13 cellular contexts compared by ENCODE assay signal in genomic region chr3:27607370-27607769, GRCh38.
A peak's percentile ranks its signal among the peaks of the same experiment; 100 is the strongest.
DNase-seq lines count a peak whose midpoint lies in the region; ATAC-seq lines count a peak whose summit lies in the region.
"Had no signal": no experiment of that assay in that cellular context is flagged by ENCODE, and none has a peak within 500 bp of the region (broad histone marks: within the 10 kb centered on the region; RNA-seq: fewer than 3 reads in every experiment).

No MANE protein-coding gene starts in this region.

- H3K36me3 Mint-ChIP-seq in dendritic cell treated with granulocyte-macrophage colony-stimulating factor and Interleukin-4, amounts not matched to agents 40 ng/mL and 50 ng/mL, for 4 days (ENCODE audit: low read depth): no peaks in the 10 kb centered on the region

- no peaks in the 10 kb centered on the region for H3K9me3 Mint-ChIP-seq in dendritic cell treated with granulocyte-macrophage colony-stimulating factor and Interleukin-4, amounts not matched to agents 40 ng/mL and 50 ng/mL, for 4 days

- no peaks in the 10 kb centered on the region for H3K27me3 Mint-ChIP-seq in dendritic cell treated with granulocyte-macrophage colony-stimulating factor and Interleukin-4, amounts not matched to agents 40 ng/mL and 50 ng/mL, for 4 days

- peak; percentile 23 for DNase-seq in ELF-1 (ENCODE audit: low read depth, low spot score)
- DNase-seq in NCI-H69 (lab: John Stamatoyannopoulos, UW): peak; percentile 10
- peak; percentile 52 to 72 for DNase-seq in lung microvascular endothelial cell (ENCODE audit: low read depth in 2 of 2)
- DNase-seq in epidermal melanocyte (ENCODE audit: insufficient read length, low spot score): no peak
- DNase-seq in midbrain (lab: John Stamatoyannopoulos, UW): no peak
- DNase-seq: activated CD4-positive, alpha-beta T cell treated with anti-CD3 and anti-CD28 coated beads for 4 hours; activated T-cell treated with anti-CD3 and anti-CD28 coated beads, Interleukin-2, amount 50 U/mL, for 48 hours; amygdala; NCI-H1436; retina had no signal

- peaks cover 16% of the 10 kb centered on the region for H3K4me1 Mint-ChIP-seq in dendritic cell treated with granulocyte-macrophage colony-stimulating factor and Interleukin-4, amounts not matched to agents 40 ng/mL and 50 ng/mL, for 4 days (ENCODE audit: low read depth)

- H3K4me3 Mint-ChIP-seq in dendritic cell treated with granulocyte-macrophage colony-stimulating factor and Interleukin-4, amounts not matched to agents 40 ng/mL and 50 ng/mL, for 4 days: no peak overlapping the region

- ATAC-seq in GM19463 (IDR thresholded peaks at IDR 0.05; ENCODE audit: unreplicated experiment): no peak
- ATAC-seq in HG03432 (IDR thresholded peaks at IDR 0.05; ENCODE audit: unreplicated experiment): no peak

- H3K27ac Mint-ChIP-seq in dendritic cell treated with granulocyte-macrophage colony-stimulating factor and Interleukin-4, amounts not matched to agents 40 ng/mL and 50 ng/mL, for 4 days: peak overlapping the region; percentile 60

- intact Hi-C loops in dendritic cell treated with granulocyte-macrophage colony-stimulating factor and Interleukin-4, amounts not matched to agents 40 ng/mL and 50 ng/mL, for 4 days (cut with micrococcal nuclease): no loop called here

Comparison
In these comparisons a context has a peak if more than half of its experiments do, and no peak if none do; other contexts are left out.
1. DNase-seq: peak in ELF-1 (single experiment), NCI-H69 (single experiment) and lung microvascular endothelial cell (2 of 2); none in epidermal melanocyte (single experiment) and midbrain (single experiment).